9 cellular contexts compared by ENCODE assay signal in genomic region chr6:41917528-41917927, GRCh38. TPM values are rescaled to one million over a fixed set of nuclear protein-coding genes. Genes with fewer than 3 reads are reported as not detected.
A peak's percentile ranks its signal among the peaks of the same experiment; 100 is the strongest.
DNase-seq lines count a peak whose midpoint lies in the region; FAIRE-seq and TF ChIP-seq lines count a peak whose summit lies in the region.
"Had no signal": no experiment of that assay in that cellular context is flagged by ENCODE, and none has a peak within 500 bp of the region (broad histone marks: within the 10 kb centered on the region; RNA-seq: fewer than 3 reads in every experiment).

No MANE protein-coding gene starts in this region.

- POLR2A ChIA-PET in activated CD4-positive, alpha-beta memory T cell treated with anti-CD3 and anti-CD28 coated beads, Interleukin-2, amount 10 ng/mL, durations not matched to agents 7 days and 5 days (lab: Charles Lee), result no interaction called here

- H3K36me3 ChIP-seq in ascending aorta (peaks cover 16 to 38% of the 10 kb centered on the region in 2 donors), right atrium auricular region (peaks cover 34% of the 10 kb centered on the region)

- H3K4me1 ChIP-seq in ascending aorta (peaks cover 8 to 16% of the 10 kb centered on the region in 2 donors), right atrium auricular region (peaks cover 0 to 32% of the 10 kb centered on the region in 2 donors)

- peaks cover 52% of the 10 kb centered on the region for H3K4me1 Mint-ChIP-seq in activated CD4-positive, alpha-beta memory T cell treated with anti-CD3 and anti-CD28 coated beads, Interleukin-2, amount 10 ng/mL, durations not matched to agents 7 days and 5 days

- FAIRE-seq in H54 (lab: Jason Lieb, UNC), result peak; percentile 95

- TF ChIP-seq POLR2A in H54 (IDR thresholded peaks at IDR 0.05; ENCODE audit: low read depth, low read length), result no peak

- H3K27ac ChIP-seq in ascending aorta (no peak overlapping the region), right atrium auricular region (peak overlapping the region in 1 of 2 donors; percentile 33)

- TF ChIP-seq CTCF in ascending aorta (IDR thresholded peaks at IDR 0.05) (no peak), right atrium auricular region (IDR thresholded peaks at IDR 0.05) (no peak)

- H3K27me3 Mint-ChIP-seq in activated CD4-positive, alpha-beta memory T cell treated with anti-CD3 and anti-CD28 coated beads, Interleukin-2, amount 10 ng/mL, durations not matched to agents 7 days and 5 days, result no peaks in the 10 kb centered on the region

- H3K9me3 Mint-ChIP-seq in activated CD4-positive, alpha-beta memory T cell treated with anti-CD3 and anti-CD28 coated beads, Interleukin-2, amount 10 ng/mL, durations not matched to agents 7 days and 5 days, result no peaks in the 10 kb centered on the region

- no peak overlapping the region for H3K4me3 Mint-ChIP-seq in activated CD4-positive, alpha-beta memory T cell treated with anti-CD3 and anti-CD28 coated beads, Interleukin-2, amount 10 ng/mL, durations not matched to agents 7 days and 5 days

- CTCF ChIA-PET in activated CD4-positive, alpha-beta memory T cell treated with anti-CD3 and anti-CD28 coated beads, Interleukin-2, amount 10 ng/mL, durations not matched to agents 7 days and 5 days (lab: Charles Lee), result no interaction called here

- H3K9me3 ChIP-seq in ascending aorta (no peaks in the 10 kb centered on the region), right atrium auricular region (no peaks in the 10 kb centered on the region)

- H3K36me3 Mint-ChIP-seq in activated CD4-positive, alpha-beta memory T cell treated with anti-CD3 and anti-CD28 coated beads, Interleukin-2, amount 10 ng/mL, durations not matched to agents 7 days and 5 days (ENCODE audit: low read depth), result peaks cover 41% of the 10 kb centered on the region

- no peak overlapping the region for H3K4me3 ChIP-seq in ascending aorta
- H3K4me3 ChIP-seq in right atrium auricular region, result no peak overlapping the region

- H3K27ac Mint-ChIP-seq in activated CD4-positive, alpha-beta memory T cell treated with anti-CD3 and anti-CD28 coated beads, Interleukin-2, amount 10 ng/mL, durations not matched to agents 7 days and 5 days, result peak overlapping the region; percentile 60

- intact Hi-C loops in ascending aorta (cut with DNase I), result no loop called here

- DNase-seq in AG08395 (ENCODE audit: low spot score) (peak; percentile 91), H54 (ENCODE audit: insufficient read length, low spot score) (peak; percentile 63), foreskin melanocyte (peak; percentile 53), ascending aorta (ENCODE audit: low spot score in 2 of 2) (no peak), SHP77 (lab: John Stamatoyannopoulos, UW) (no peak), NCI-H2029 treated with DMSO at 0.1 percent for 48 hours (lab: John Stamatoyannopoulos, UW) (no peak), right atrium auricular region (ENCODE audit: low spot score) (no peak)
- DNase-seq in activated CD4-positive, alpha-beta memory T cell treated with anti-CD3 and anti-CD28 coated beads, Interleukin-2, amount 10 ng/mL, durations not matched to agents 7 days and 5 days, result no peak
- DNase-seq: NCI-H1092 treated with DMSO at 0.1 percent for 48 hours had no signal

- H3K27me3 ChIP-seq in ascending aorta (no peaks in the 10 kb centered on the region), right atrium auricular region (no peaks in the 10 kb centered on the region)

RNA-seq across cellular contexts. Expression of gene MED20, which starts 3.4 kb away (rescaled TPM):
- total RNA-seq in activated CD4-positive, alpha-beta memory T cell treated with anti-CD3 and anti-CD28 coated beads, Interleukin-2, amount 10 ng/mL, durations not matched to agents 7 days and 5 days, result 10 to 100 TPM; 21.4 to 21.9 TPM
- total RNA-seq in ascending aorta (13.5 TPM), right atrium auricular region (1 to 10 TPM; 8.6 to 8.8 TPM)

RNA-seq across cellular contexts. Expression of gene BYSL, which starts 3.8 kb away (rescaled TPM):
- 10 to 100 TPM; 23.9 to 24.8 TPM for total RNA-seq in activated CD4-positive, alpha-beta memory T cell treated with anti-CD3 and anti-CD28 coated beads, Interleukin-2, amount 10 ng/mL, durations not matched to agents 7 days and 5 days
- total RNA-seq in ascending aorta (1.6 TPM), right atrium auricular region (1 to 10 TPM; 3.0 to 7.6 TPM)

RNA-seq across cellular contexts. Expression of gene USP49, which starts 22.4 kb away (rescaled TPM):
- total RNA-seq in activated CD4-positive, alpha-beta memory T cell treated with anti-CD3 and anti-CD28 coated beads, Interleukin-2, amount 10 ng/mL, durations not matched to agents 7 days and 5 days, result 1 to 10 TPM; 6.8 to 7.3 TPM
- total RNA-seq in ascending aorta (8.7 TPM), right atrium auricular region (1 to 10 TPM; 1.3 to 1.7 TPM)

RNA-seq across cellular contexts. Expression of gene CCND3, which starts 24.1 kb away (rescaled TPM):
- 100 to 1,000 TPM; 456 to 464 TPM for total RNA-seq in activated CD4-positive, alpha-beta memory T cell treated with anti-CD3 and anti-CD28 coated beads, Interleukin-2, amount 10 ng/mL, durations not matched to agents 7 days and 5 days
- total RNA-seq in ascending aorta, result 130 TPM
- total RNA-seq in right atrium auricular region, result 100 to 1,000 TPM in 1 of 2 donors, 10 to 100 TPM in 1; 78.7 to 129 TPM

Comparison
In these comparisons a context has a peak if more than half of its experiments do, and no peak if none do; other contexts are left out.
1. DNase-seq: peak in AG08395 (single experiment), H54 (single experiment) and foreskin melanocyte (single experiment); none in activated CD4-positive, alpha-beta memory T cell treated with anti-CD3 and anti-CD28 coated beads, Interleukin-2, amount 10 ng/mL, durations not matched to agents 7 days and 5 days (single experiment), ascending aorta (0 of 2), SHP77 (0 of 2), NCI-H2029 treated with DMSO at 0.1 percent for 48 hours (single experiment) and right atrium auricular region (single experiment).